ENCODE assay signal across 12 cellular contexts in the genomic region with DNA sequence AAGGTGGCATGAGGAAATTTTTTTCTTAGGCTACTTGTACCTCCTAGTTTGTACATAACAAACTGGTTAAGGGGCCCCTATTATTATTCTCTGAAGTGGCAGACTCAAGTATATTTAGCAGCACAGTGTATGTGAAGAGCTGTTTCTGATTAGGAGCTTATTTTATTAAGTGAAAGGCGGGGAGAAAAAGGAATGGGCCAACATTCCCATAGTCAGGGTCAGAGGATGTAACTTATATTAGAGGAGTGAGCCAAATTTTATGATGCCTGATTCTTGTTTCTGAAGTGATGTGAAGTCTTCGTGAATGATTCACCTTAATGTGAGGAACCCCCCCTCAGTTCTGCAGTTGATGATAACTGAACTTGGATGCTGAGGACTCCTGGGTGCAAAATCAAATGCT. TPM values are rescaled to one million over a fixed set of nuclear protein-coding genes. Genes with fewer than 3 reads are reported as not detected.
DNase-seq lines count a peak whose midpoint lies in the region; ATAC-seq, FAIRE-seq and TF ChIP-seq lines count a peak whose summit lies in the region.
"Had no signal": no experiment of that assay in that cellular context is flagged by ENCODE, and none has a peak within 500 bp of the region (broad histone marks: within the 10 kb centered on the region; RNA-seq: fewer than 3 reads in every experiment).

No MANE protein-coding gene starts in this region.

- DNase-seq in activated naive CD4-positive, alpha-beta T cell (lab: John Stamatoyannopoulos, UW): no peak
- DNase-seq in keratinocyte (ENCODE audit: low read depth, low spot score) (no peak), thoracic aorta (ENCODE audit: low spot score) (no peak), DMS 273 (lab: John Stamatoyannopoulos, UW; ENCODE audit: unreplicated experiment) (no peak), aorta (no peak)
- DNase-seq: amygdala, KG1, stomach had no signal

- H3K36me3 ChIP-seq in keratinocyte (ENCODE audit: control insufficient read depth in 2 of 2, extremely low read depth in 1 of 2, insufficient read depth in 2 of 2, low read length in 2 of 2) (peaks cover 0 to 3% of the 10 kb centered on the region in 2 experiments), thoracic aorta (no peaks in the 10 kb centered on the region), aorta (ENCODE audit: control insufficient read depth in 1 of 2, insufficient read depth in 2 of 2, low read length in 1 of 2) (no peaks in the 10 kb centered on the region)
- H3K36me3 ChIP-seq: stomach had no signal

- ATAC-seq in activated T-helper 17 cell treated with anti-CD3 and anti-CD28 coated beads, Interleukin-2, amount 50 U/mL, for 72 hours (replicated peaks): no peak
- ATAC-seq in thoracic aorta (ENCODE audit: insufficient number of reproducible peaks, low FRiP score, low read depth) (no peak), GM21825 (IDR thresholded peaks at IDR 0.05; ENCODE audit: unreplicated experiment) (no peak), aorta (ENCODE audit: low FRiP score) (no peak)

- H3K27ac Mint-ChIP-seq in activated naive CD4-positive, alpha-beta T cell treated with anti-CD3 and anti-CD28 coated beads, Interleukin-2, amount 50 U/mL, for 24 hours: peak overlapping the region; percentile 100
- peak overlapping the region; percentile 98 for H3K27ac Mint-ChIP-seq in activated T-helper 17 cell treated with anti-CD3 and anti-CD28 coated beads, Interleukin-2, amount 50 U/mL, for 72 hours

- H3K27me3 Mint-ChIP-seq in activated naive CD4-positive, alpha-beta T cell treated with anti-CD3 and anti-CD28 coated beads, Interleukin-2, amount 50 U/mL, for 24 hours: no peaks in the 10 kb centered on the region
- H3K27me3 Mint-ChIP-seq in activated T-helper 17 cell treated with anti-CD3 and anti-CD28 coated beads, Interleukin-2, amount 50 U/mL, for 72 hours: no peaks in the 10 kb centered on the region

- peaks cover 6% of the 10 kb centered on the region for H3K9me3 Mint-ChIP-seq in activated naive CD4-positive, alpha-beta T cell treated with anti-CD3 and anti-CD28 coated beads, Interleukin-2, amount 50 U/mL, for 24 hours
- no peaks in the 10 kb centered on the region for H3K9me3 Mint-ChIP-seq in activated T-helper 17 cell treated with anti-CD3 and anti-CD28 coated beads, Interleukin-2, amount 50 U/mL, for 72 hours

- dilution Hi-C loops in keratinocyte (cut with MboI; ENCODE audit: extremely low pct_ligation_motif_present, low sequenced_read_pairs): no loop called here

- H3K9me3 ChIP-seq in keratinocyte (ENCODE audit: control insufficient read depth, low read depth, low read length): no peaks in the 10 kb centered on the region
- H3K9me3 ChIP-seq in thoracic aorta: no peaks in the 10 kb centered on the region
- no peaks in the 10 kb centered on the region for H3K9me3 ChIP-seq in aorta (ENCODE audit: control insufficient read depth, low read length)
- H3K9me3 ChIP-seq: stomach had no signal

- intact Hi-C loops in aorta (cut with DNase I): loop anchor here (5.0 kb wide), 1 partner anchor 110 kb away; the partner anchor contains the start of gene ABRACL (in 2 of the 2)

- 70 to 79% methylated on average over 2 of the region's 2 CpGs for WGBS in aorta, 2 donors

- H3K27me3 ChIP-seq in keratinocyte (ENCODE audit: control insufficient read depth, extremely low read depth, insufficient read depth, low read length): no peaks in the 10 kb centered on the region
- H3K27me3 ChIP-seq in thoracic aorta (replicated peaks; ENCODE audit: insufficient read depth): no peaks in the 10 kb centered on the region
- no peaks in the 10 kb centered on the region for H3K27me3 ChIP-seq in aorta (ENCODE audit: control insufficient read depth in 1 of 2, insufficient read depth in 2 of 2, low read length in 1 of 2)
- H3K27me3 ChIP-seq: stomach had no signal

- H3K4me3 ChIP-seq in keratinocyte (ENCODE audit: control insufficient read depth in 2 of 3, extremely low read depth in 1 of 3, insufficient read depth in 2 of 3, low read depth in 1 of 3, low read length in 3 of 3) (peak overlapping the region in 1 of 3 experiments; percentile 35), thoracic aorta (peak overlapping the region; percentile 86), aorta (ENCODE audit: low read length in 2 of 2) (peak overlapping the region in 1 of 2 donors; percentile 14)

- peaks cover 33% of the 10 kb centered on the region for H3K4me1 ChIP-seq in keratinocyte (ENCODE audit: control insufficient read depth, extremely low read depth, insufficient read depth, low read length)
- H3K4me1 ChIP-seq in thoracic aorta (ENCODE audit: control insufficient read depth in 1 of 2, low read depth in 2 of 2): peaks cover 26 to 44% of the 10 kb centered on the region in 2 donors
- peaks cover 2 to 7% of the 10 kb centered on the region in 2 donors for H3K4me1 ChIP-seq in aorta (ENCODE audit: control insufficient read depth in 1 of 2, insufficient read depth in 2 of 2, low read length in 2 of 2)

- no peaks in the 10 kb centered on the region for H4K20me1 ChIP-seq in keratinocyte (ENCODE audit: control insufficient read depth, extremely low read depth, insufficient read depth, low read length)

- no peak overlapping the region for H3K9ac ChIP-seq in keratinocyte (ENCODE audit: control insufficient read depth, extremely low read depth, insufficient read depth, low read length)

- H3K4me2 ChIP-seq in keratinocyte (ENCODE audit: control insufficient read depth, extremely low read depth, insufficient read depth, low read depth, low read length): peak overlapping the region; percentile 76

- peaks cover 70% of the 10 kb centered on the region for H3K4me1 Mint-ChIP-seq in activated naive CD4-positive, alpha-beta T cell treated with anti-CD3 and anti-CD28 coated beads, Interleukin-2, amount 50 U/mL, for 24 hours
- peaks cover 39% of the 10 kb centered on the region for H3K4me1 Mint-ChIP-seq in activated T-helper 17 cell treated with anti-CD3 and anti-CD28 coated beads, Interleukin-2, amount 50 U/mL, for 72 hours

- peak overlapping the region; percentile 100 for H3K4me3 Mint-ChIP-seq in activated naive CD4-positive, alpha-beta T cell treated with anti-CD3 and anti-CD28 coated beads, Interleukin-2, amount 50 U/mL, for 24 hours
- H3K4me3 Mint-ChIP-seq in activated T-helper 17 cell treated with anti-CD3 and anti-CD28 coated beads, Interleukin-2, amount 50 U/mL, for 72 hours: peak overlapping the region; percentile 97

- no peak for TF ChIP-seq CTCF in keratinocyte (optimal IDR thresholded peaks at IDR 0.05 in 1 of 3, IDR thresholded peaks at IDR 0.05 in 1 of 3, conservative IDR thresholded peaks at IDR 0.05 in 1 of 3; ENCODE audit: extremely low read depth in 1 of 3, insufficient read depth in 2 of 3, low read length in 3 of 3)
- no peak for TF ChIP-seq CTCF in thoracic aorta (IDR thresholded peaks at IDR 0.05)

- H3K9me1 ChIP-seq in keratinocyte (ENCODE audit: control insufficient read depth, extremely low read depth, insufficient read depth, low read length): no peaks in the 10 kb centered on the region

- no peak for FAIRE-seq in keratinocyte (lab: Jason Lieb, UNC)
- FAIRE-seq: endothelial cell of umbilical vein had no signal

- peaks cover 40% of the 10 kb centered on the region for H3K79me2 ChIP-seq in keratinocyte (ENCODE audit: control insufficient read depth, insufficient read depth, low read length)

- no peak overlapping the region for H2AFZ ChIP-seq in keratinocyte (ENCODE audit: control insufficient read depth, low read length)

- peaks cover 22% of the 10 kb centered on the region for H3K36me3 Mint-ChIP-seq in activated naive CD4-positive, alpha-beta T cell treated with anti-CD3 and anti-CD28 coated beads, Interleukin-2, amount 50 U/mL, for 24 hours
- peaks cover 71% of the 10 kb centered on the region for H3K36me3 Mint-ChIP-seq in activated T-helper 17 cell treated with anti-CD3 and anti-CD28 coated beads, Interleukin-2, amount 50 U/mL, for 72 hours (ENCODE audit: low read depth)

- H3K27ac ChIP-seq in keratinocyte (ENCODE audit: control insufficient read depth, insufficient read depth, low read length) (no peak overlapping the region), thoracic aorta (no peak overlapping the region), aorta (ENCODE audit: low read depth in 1 of 2, low read length in 2 of 2) (no peak overlapping the region)

RNA-seq across cellular contexts. Expression of gene HECA, which starts 2.8 kb away (rescaled TPM):
- 10 to 100 TPM; 67.0 to 85.7 TPM for total RNA-seq in activated T-helper 17 cell treated with anti-CD3 and anti-CD28 coated beads, Interleukin-2, amount 50 U/mL, for 72 hours
- polyA plus RNA-seq in keratinocyte: 7.7 to 12.3 TPM (median 9.2 TPM) in 3 replicates
- polyA plus RNA-seq in keratinocyte (2011; ENCODE audit: low read depth): 15.9 TPM
- 8.4 and 11.9 TPM in 2 replicates for polyA plus RNA-seq in keratinocyte (2011; cell fraction: cytosol; rRNA removed)
- polyA plus RNA-seq in keratinocyte (2011; cell fraction: nucleus; rRNA removed): 8.1 and 11.3 TPM in 2 replicates
- polyA plus RNA-seq in keratinocyte (2012; ENCODE audit: low replicate concordance): 7.6 and 24.8 TPM in 2 replicates
- polyA minus RNA-seq in keratinocyte: 7.8 to 18.1 TPM (median 16.3 TPM) in 3 replicates
- 16.5 TPM for polyA minus RNA-seq in keratinocyte (2011; cell fraction: cytosol; rRNA and poly(A)+ RNA removed)
- 9.0 and 13.6 TPM in 2 replicates for polyA minus RNA-seq in keratinocyte (2011; cell fraction: nucleus; rRNA and poly(A)+ RNA removed)
- 10 to 100 TPM; 46.7 to 58.3 TPM for total RNA-seq in thoracic aorta
- total RNA-seq in aorta: 10 to 100 TPM; 47.4 to 53.2 TPM
- polyA plus RNA-seq in aorta: 10 to 100 TPM; 12.4 to 28.7 TPM
